Comparison of ENCODE assay signal across 7 cellular contexts in genomic region chrX:2463481-2463880, GRCh38. TPM values are rescaled to one million over a fixed set of nuclear protein-coding genes. Genes with fewer than 3 reads are reported as not detected.
A peak's percentile ranks its signal among the peaks of the same experiment; 100 is the strongest.
DNase-seq lines count a peak whose midpoint lies in the region; ATAC-seq and TF ChIP-seq lines count a peak whose summit lies in the region.
"Not testable (repeated sequence)": the region's sequence is repeated elsewhere in the genome, so short reads cannot be mapped to it uniquely, and the experiment has no call there.

No MANE protein-coding gene starts in this region.

- not testable (repeated sequence) for H3K9me3 Mint-ChIP-seq in chondrocyte (ENCODE audit: low read depth)

- not testable (repeated sequence) for H2BK5ac ChIP-seq in neuronal stem cell (ENCODE audit: low read length)

- H3K27me3 ChIP-seq in HUES6 (ENCODE audit: control insufficient read depth, insufficient read depth, low read length); lower lobe of right lung (ENCODE audit: low read depth); neuronal stem cell (ENCODE audit: control insufficient read depth in 3 of 3, insufficient read depth in 3 of 3, low read depth in 1 of 3, low read length in 3 of 3): not testable (repeated sequence)

- not testable (repeated sequence) for H3K4me3 ChIP-seq in HUES6 (ENCODE audit: low read depth, low read length); lower lobe of right lung; neuronal stem cell (ENCODE audit: low read length in 2 of 2)

- H3K4me3 Mint-ChIP-seq in chondrocyte (ENCODE audit: unreplicated experiment) = not testable (repeated sequence)

- not testable (repeated sequence) for H3K4ac ChIP-seq in neuronal stem cell (ENCODE audit: low read length)

- H3K23ac ChIP-seq in neuronal stem cell (ENCODE audit: low read depth, low read length, poor library complexity) = not testable (repeated sequence)

- H2BK120ac ChIP-seq in neuronal stem cell (ENCODE audit: low read depth, low read length) = not testable (repeated sequence)

- intact Hi-C loops in lower lobe of right lung (cut with DNase I) = not testable (repeated sequence)

- H2AFZ ChIP-seq in neuronal stem cell (ENCODE audit: low read length) = not testable (repeated sequence)

- no CpG with 5 or more reads among the region's 10 CpGs for WGBS in neuronal stem cell (ENCODE audit: extremely low coverage in 2 of 2, insufficient read length in 2 of 2, insufficient replicate concordance in 1 of 2), 2 donors

- H3K27ac Mint-ChIP-seq in chondrocyte (ENCODE audit: unreplicated experiment) = peak overlapping the region; percentile 80

- peak overlapping the region; percentile 13 for H4K91ac ChIP-seq in neuronal stem cell (ENCODE audit: low read depth, low read length, poor library complexity)

- TF ChIP-seq CTCF in chondrocyte (IDR thresholded peaks at IDR 0.05); lower lobe of right lung (IDR thresholded peaks at IDR 0.05): not testable (repeated sequence)

- H3K27ac ChIP-seq in HUES6 (ENCODE audit: low read depth, low read length); lower lobe of right lung; neuronal stem cell (replicated peaks; ENCODE audit: low read length): not testable (repeated sequence)

- peak overlapping the region; percentile 0 for H2AK5ac ChIP-seq in neuronal stem cell (ENCODE audit: low read depth, low read length)

- peaks cover 17% of the 10 kb centered on the region for H3K9me3 ChIP-seq in HUES6 (ENCODE audit: control insufficient read depth, insufficient read depth, low read depth, low read length)
- H3K9me3 ChIP-seq in lower lobe of right lung; neuronal stem cell (replicated peaks in 1 of 2; ENCODE audit: control insufficient read depth in 2 of 2, insufficient read depth in 1 of 2, low read depth in 1 of 2, low read length in 2 of 2): not testable (repeated sequence)

- H3K36me3 ChIP-seq in HUES6 (ENCODE audit: control insufficient read depth, insufficient read depth, low read length); lower lobe of right lung; neuronal stem cell (replicated peaks in 1 of 2; ENCODE audit: control insufficient read depth in 2 of 2, insufficient read depth in 2 of 2, low read length in 2 of 2): not testable (repeated sequence)

- H3K4me1 Mint-ChIP-seq in chondrocyte (ENCODE audit: low read depth) = peaks cover 36% of the 10 kb centered on the region

- H4K8ac ChIP-seq in neuronal stem cell (ENCODE audit: low read depth, low read length) = not testable (repeated sequence)

- H3K14ac ChIP-seq in neuronal stem cell (ENCODE audit: low read length) = peak overlapping the region; percentile 67

- not testable (repeated sequence) for H3K4me2 ChIP-seq in neuronal stem cell (ENCODE audit: insufficient read depth, low read length, poor library complexity, severe bottlenecking)

- H2BK15ac ChIP-seq in neuronal stem cell (ENCODE audit: low read length) = peak overlapping the region; percentile 84

- H3K36me3 Mint-ChIP-seq in chondrocyte (ENCODE audit: low read depth) = not testable (repeated sequence)

- peak overlapping the region; percentile 79 for H3K18ac ChIP-seq in neuronal stem cell (ENCODE audit: low read length)

- H3K79me1 ChIP-seq in neuronal stem cell (ENCODE audit: low read depth, low read length) = not testable (repeated sequence)

- DNase-seq in ELR (ENCODE audit: low read depth) = peak; percentile 19
- peak; percentile 57 for DNase-seq in amniotic epithelial cell (ENCODE audit: low read depth)
- not testable (repeated sequence) for DNase-seq in chondrocyte (ENCODE audit: low spot score); neuronal stem cell (ENCODE audit: low spot score)
- DNase-seq in fibroblast of peridontal ligament (ENCODE audit: extremely low read depth) = peak; percentile 19
- peak; percentile 13 for DNase-seq in lower lobe of right lung

- not testable (repeated sequence) for H3K27me3 Mint-ChIP-seq in chondrocyte (ENCODE audit: low read depth)

- H3K4me1 ChIP-seq in HUES6 (ENCODE audit: control insufficient read depth, insufficient read depth, low read length) (peaks cover 13% of the 10 kb centered on the region), neuronal stem cell (ENCODE audit: control insufficient read depth in 2 of 2, insufficient read depth in 1 of 2, low read depth in 1 of 2, low read length in 2 of 2) (peaks cover 9 to 16% of the 10 kb centered on the region in 2 donors)
- H3K4me1 ChIP-seq in lower lobe of right lung = not testable (repeated sequence)

- H3K9ac ChIP-seq in HUES6 (ENCODE audit: low read length) = peak overlapping the region; percentile 5
- H3K9ac ChIP-seq in neuronal stem cell (ENCODE audit: low read depth, low read length, poor library complexity) = not testable (repeated sequence)

- H2BK12ac ChIP-seq in neuronal stem cell (ENCODE audit: low read length) = not testable (repeated sequence)

- not testable (repeated sequence) for ATAC-seq in lower lobe of right lung

RNA-seq across cellular contexts. Expression of gene DHRSX, which starts 37.3 kb away (rescaled TPM):
- total RNA-seq in chondrocyte = 30.1 to 35.2 TPM (median 35.0 TPM) in 3 replicates
- total RNA-seq in lower lobe of right lung = 31.9 TPM
- 24.5 TPM for polyA plus RNA-seq in neuronal stem cell (2013, experiment 1 of 2)
- 24.6 TPM for polyA plus RNA-seq in neuronal stem cell (2013, experiment 2 of 2)

RNA-seq across cellular contexts. Expression of gene ZBED1, which starts 37.3 kb away (rescaled TPM):
- total RNA-seq in chondrocyte (39.8 to 45.0 TPM (median 40.1 TPM) in 3 replicates), lower lobe of right lung (46.3 TPM)
- 19.2 TPM for polyA plus RNA-seq in neuronal stem cell (2013, experiment 1 of 2)
- polyA plus RNA-seq in neuronal stem cell (2013, experiment 2 of 2) = 18.2 TPM
